ENCODE assay signal across 1 cellular context in genomic region chr4:98928505-98929340, GRCh38.
A peak's percentile ranks its signal among the peaks of the same experiment; 100 is the strongest.
TF ChIP-seq lines count a peak whose summit lies in the region.

A gene with protein sequence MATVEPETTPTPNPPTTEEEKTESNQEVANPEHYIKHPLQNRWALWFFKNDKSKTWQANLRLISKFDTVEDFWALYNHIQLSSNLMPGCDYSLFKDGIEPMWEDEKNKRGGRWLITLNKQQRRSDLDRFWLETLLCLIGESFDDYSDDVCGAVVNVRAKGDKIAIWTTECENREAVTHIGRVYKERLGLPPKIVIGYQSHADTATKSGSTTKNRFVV (minus strand): TSS chr4:98929133. CDS start chr4:98929112, 21 bp downstream.

TF ChIP-seq in GM12878, 131 proteins besides CTCF, POLR2A, EP300 and RAD21 (continued from another document):
- TF ChIP-seq SMAD5 (IDR thresholded peaks at IDR 0.05; ENCODE audit: low read depth) (no peak; the same call in 1 of the 2 replicates), ZNF384 (IDR thresholded peaks at IDR 0.05; ENCODE audit: borderline replicate concordance, low read depth, low read length) (peak; percentile 100), POLR2AphosphoS5 (IDR thresholded peaks at IDR 0.05; ENCODE audit: low read length) (no peak; the same call in none of the 2 replicates), ELK1 (IDR thresholded peaks at IDR 0.05; ENCODE audit: low read depth, low read length) (no peak), NFYA (IDR thresholded peaks at IDR 0.05; ENCODE audit: borderline replicate concordance, low read depth, low read length) (no peak; the same call in 1 of the 2 replicates), CHD4 (IDR thresholded peaks at IDR 0.05) (no peak), ATF3 (IDR thresholded peaks at IDR 0.05; ENCODE audit: borderline replicate concordance, extremely low read depth, low read depth, low read length) (peak; percentile 92), BHLHE40 (IDR thresholded peaks at IDR 0.05; ENCODE audit: borderline replicate concordance in 1 of 2, low read depth in 2 of 2, low read length in 1 of 2) (peak; percentile 52 to 55; a peak in 3 of 4 replicates), IKZF2 (IDR thresholded peaks at IDR 0.05) (no peak; a peak in 2 of 4 replicates)
